Comparison of ENCODE assay signal across 14 cellular contexts in the genomic region with DNA sequence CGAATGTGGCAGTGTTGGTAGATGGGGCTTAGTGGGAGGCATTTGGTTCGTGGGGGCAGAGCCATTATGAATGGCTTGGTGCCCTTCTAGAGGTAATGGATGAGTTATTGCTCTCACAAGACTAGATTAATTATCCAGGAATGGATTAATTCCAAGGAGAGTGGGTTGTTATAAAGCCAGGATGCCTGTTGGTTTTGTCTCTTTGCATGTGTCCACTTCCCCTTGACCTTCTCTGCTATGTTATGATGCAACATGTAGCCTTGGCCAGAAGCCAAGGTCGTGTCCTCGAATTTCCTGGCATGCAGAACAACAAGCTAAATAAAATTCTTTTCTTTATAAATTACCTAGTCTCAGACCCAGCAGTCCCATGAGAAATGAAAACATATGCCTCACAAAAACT.
DNase-seq lines count a peak whose midpoint lies in the region; ATAC-seq, FAIRE-seq and TF ChIP-seq lines count a peak whose summit lies in the region.
"Had no signal": no experiment of that assay in that cellular context is flagged by ENCODE, and none has a peak within 500 bp of the region (broad histone marks: within the 10 kb centered on the region; RNA-seq: fewer than 3 reads in every experiment).

No MANE protein-coding gene starts in this region.

- FAIRE-seq in kidney (lab: Jason Lieb, UNC): no peak
- FAIRE-seq: A204.1, GM18507 had no signal

- H3K9me3 ChIP-seq in breast epithelium (no peaks in the 10 kb centered on the region), kidney (ENCODE audit: control insufficient read depth in 1 of 2, low read length in 2 of 2) (no peaks in the 10 kb centered on the region), spleen (no peaks in the 10 kb centered on the region)
- H3K9me3 ChIP-seq: transverse colon had no signal

- H3K9ac ChIP-seq in kidney (ENCODE audit: low read length in 2 of 2): no peak overlapping the region

- no peak for ATAC-seq in GM19463 (IDR thresholded peaks at IDR 0.05; ENCODE audit: unreplicated experiment)
- ATAC-seq: activated CD4-positive, alpha-beta T cell treated with anti-CD3 and anti-CD28 coated beads for 36 hours had no signal

- WGBS in spleen, 5 donors: 21 to 41% (median 30%) methylated on average over 4 of the region's 4 CpGs

- TF ChIP-seq POLR2A in breast epithelium (IDR thresholded peaks at IDR 0.05): no peak
- TF ChIP-seq POLR2A in spleen (IDR thresholded peaks at IDR 0.05): no peak

- H3K27ac ChIP-seq in breast epithelium: no peak overlapping the region
- H3K27ac ChIP-seq in kidney (ENCODE audit: low read depth in 2 of 2, low read length in 2 of 2): no peak overlapping the region
- H3K27ac ChIP-seq in spleen: peak overlapping the region in 7 of 8 donors; percentile 22 to 75 (median 60)
- H3K27ac ChIP-seq: transverse colon had no signal

- intact Hi-C loops in breast epithelium (cut with DNase I; ENCODE audit: low total_unique reads) (no loop called here), kidney (cut with DNase I) (no loop called here), spleen (cut with DNase I; ENCODE audit: low total_unique reads) (no loop called here)

- no peak for TF ChIP-seq CTCF in breast epithelium (IDR thresholded peaks at IDR 0.05)
- TF ChIP-seq CTCF in kidney (IDR thresholded peaks at IDR 0.05; ENCODE audit: borderline replicate concordance, extremely low read depth, insufficient read depth): no peak
- no peak for TF ChIP-seq CTCF in spleen (IDR thresholded peaks at IDR 0.05 in 8 of 11, conservative IDR thresholded peaks at IDR 0.05 in 3 of 11)

- no peak overlapping the region for H3K4me3 ChIP-seq in breast epithelium
- H3K4me3 ChIP-seq in kidney (ENCODE audit: low read length in 2 of 2): no peak overlapping the region
- H3K4me3 ChIP-seq in spleen: no peak overlapping the region
- H3K4me3 ChIP-seq: transverse colon had no signal

- peaks cover 0 to 21% of the 10 kb centered on the region in 2 donors for H3K27me3 ChIP-seq in breast epithelium
- H3K27me3 ChIP-seq in spleen (replicated peaks in 1 of 7): no peaks in the 10 kb centered on the region
- H3K27me3 ChIP-seq: transverse colon had no signal

- no peaks in the 10 kb centered on the region for H3K4me1 ChIP-seq in breast epithelium
- H3K4me1 ChIP-seq in kidney (ENCODE audit: control insufficient read depth in 1 of 2, insufficient read depth in 1 of 2, low read depth in 1 of 2, low read length in 2 of 2): no peaks in the 10 kb centered on the region
- H3K4me1 ChIP-seq in spleen: peaks cover 0 to 4% (median 0%) of the 10 kb centered on the region in 6 donors
- H3K4me1 ChIP-seq: transverse colon had no signal

- H3K36me3 ChIP-seq in breast epithelium: no peaks in the 10 kb centered on the region
- no peaks in the 10 kb centered on the region for H3K36me3 ChIP-seq in kidney (ENCODE audit: control insufficient read depth in 1 of 2, insufficient read depth in 2 of 2, low read length in 2 of 2)
- no peaks in the 10 kb centered on the region for H3K36me3 ChIP-seq in spleen
- H3K36me3 ChIP-seq: transverse colon had no signal

- DNase-seq in DMS79 treated with DMSO at 0.1 percent for 48 hours (lab: John Stamatoyannopoulos, UW) (peak; percentile 2), DMS79 (lab: John Stamatoyannopoulos, UW) (no peak), breast epithelium (ENCODE audit: low spot score in 2 of 2) (peak; percentile 18 to 47), kidney (peak; percentile 78), spleen (no peak), iPS-NIHi7 (ENCODE audit: extremely low spot score) (no peak), NCI-H1930 (lab: John Stamatoyannopoulos, UW) (no peak)
- DNase-seq: activated CD4-positive, alpha-beta T cell treated with anti-CD3 and anti-CD28 coated beads for 36 hours; NCI-H446; SHP77 treated with DMSO at 0.1 percent for 48 hours; transverse colon had no signal

Comparison
In these comparisons a context has a peak if more than half of its experiments do, and no peak if none do; other contexts are left out.
1. DNase-seq: peak in DMS79 treated with DMSO at 0.1 percent for 48 hours (single experiment), breast epithelium (2 of 2) and kidney (single experiment); none in DMS79 (single experiment), spleen (single experiment), iPS-NIHi7 (single experiment) and NCI-H1930 (0 of 2).
2. H3K27ac ChIP-seq: peak in spleen (7 of 8); none in breast epithelium (0 of 2) and kidney (0 of 2).